Comparison of ENCODE assay signal across 10 cellular contexts in genomic region chr4:186058253-186058979, GRCh38. TPM values are rescaled to one million over a fixed set of nuclear protein-coding genes. Genes with fewer than 3 reads are reported as not detected.
DNase-seq lines count a peak whose midpoint lies in the region; ATAC-seq, FAIRE-seq and TF ChIP-seq lines count a peak whose summit lies in the region.
"Had no signal": no experiment of that assay in that cellular context is flagged by ENCODE, and none has a peak within 500 bp of the region (broad histone marks: within the 10 kb centered on the region; RNA-seq: fewer than 3 reads in every experiment).

No MANE protein-coding gene starts in this region.

- H3K36me3 ChIP-seq in spleen (no peaks in the 10 kb centered on the region), left ventricle myocardium inferior (no peaks in the 10 kb centered on the region)

- DNase-seq in spleen = peak; percentile 70
- DNase-seq in NCI-H69 (lab: John Stamatoyannopoulos, UW) = no peak
- no peak for DNase-seq in left ventricle myocardium inferior
- no peak for DNase-seq in H54 (ENCODE audit: insufficient read length, low spot score)
- DNase-seq: foreskin melanocyte; IMR-90; stimulated activated CD4-positive, alpha-beta T cell treated with anti-CD3 and anti-CD28 coated beads, Interleukin-2, amount 100 ng/mL, for 48 hours had no signal

- TF ChIP-seq CTCF in spleen (IDR thresholded peaks at IDR 0.05 in 8 of 11, conservative IDR thresholded peaks at IDR 0.05 in 3 of 11) = no peak
- TF ChIP-seq CTCF in left ventricle myocardium inferior (IDR thresholded peaks at IDR 0.05; ENCODE audit: borderline replicate concordance) = no peak

- no peak for FAIRE-seq in H54 (lab: Jason Lieb, UNC)

- peak; percentile 100 for ATAC-seq in GM19025 (IDR thresholded peaks at IDR 0.05; ENCODE audit: low read depth, unreplicated experiment)
- peak; percentile 99 for ATAC-seq in HG02571 (IDR thresholded peaks at IDR 0.05; ENCODE audit: unreplicated experiment)
- ATAC-seq in HG03460 (IDR thresholded peaks at IDR 0.05; ENCODE audit: unreplicated experiment) = peak; percentile 100

- peaks cover 0 to 44% (median 0%) of the 10 kb centered on the region in 7 donors for H3K27me3 ChIP-seq in spleen (replicated peaks in 1 of 7)
- no peaks in the 10 kb centered on the region for H3K27me3 ChIP-seq in left ventricle myocardium inferior (ENCODE audit: low read depth)

- H3K9me3 ChIP-seq in spleen = peaks cover 0 to 7% (median 0%) of the 10 kb centered on the region in 8 donors
- H3K9me3 ChIP-seq in left ventricle myocardium inferior (replicated peaks) = no peaks in the 10 kb centered on the region

- intact Hi-C loops in spleen (cut with DNase I; ENCODE audit: low total_unique reads) (no loop called here), left ventricle myocardium inferior (cut with micrococcal nuclease) (no loop called here)

- H3K4me3 ChIP-seq in spleen (no peak overlapping the region), left ventricle myocardium inferior (no peak overlapping the region)

- TF ChIP-seq POLR2A in spleen (IDR thresholded peaks at IDR 0.05) (no peak), H54 (IDR thresholded peaks at IDR 0.05; ENCODE audit: low read depth, low read length) (no peak)

- H3K4me1 ChIP-seq in spleen (peaks cover 0 to 12% (median 2%) of the 10 kb centered on the region in 6 donors), left ventricle myocardium inferior (no peaks in the 10 kb centered on the region)

- 38 to 48% (median 41%) methylated on average over 6 of the region's 6 CpGs for WGBS in spleen, 5 donors

- H3K27ac ChIP-seq in spleen = no peak overlapping the region
- H3K27ac ChIP-seq in left ventricle myocardium inferior (replicated peaks) = no peak overlapping the region

RNA-seq across cellular contexts. Expression of gene TLR3, which starts 10.5 kb away (rescaled TPM):
- 10 to 100 TPM in 2 of 7 donors, 1 to 10 TPM in 5; 5.7 to 14.8 (median 6.9) TPM for total RNA-seq in spleen
- under 1 TPM; 0.17 to 0.77 (median 0.44) TPM for polyA plus RNA-seq in spleen
- total RNA-seq in left ventricle myocardium inferior = 4.9 TPM

RNA-seq across cellular contexts. Expression of gene FAM149A, which starts 46.1 kb away (rescaled TPM):
- total RNA-seq in spleen = 1 to 10 TPM; 2.2 to 7.3 (median 3.5) TPM
- 1 to 10 TPM in 2 of 3 donors, under 1 TPM in 1; 0.61 to 1.7 (median 1.3) TPM for polyA plus RNA-seq in spleen
- 12.2 TPM for total RNA-seq in left ventricle myocardium inferior
